20 cellular contexts compared by ENCODE assay signal in the genomic region with DNA sequence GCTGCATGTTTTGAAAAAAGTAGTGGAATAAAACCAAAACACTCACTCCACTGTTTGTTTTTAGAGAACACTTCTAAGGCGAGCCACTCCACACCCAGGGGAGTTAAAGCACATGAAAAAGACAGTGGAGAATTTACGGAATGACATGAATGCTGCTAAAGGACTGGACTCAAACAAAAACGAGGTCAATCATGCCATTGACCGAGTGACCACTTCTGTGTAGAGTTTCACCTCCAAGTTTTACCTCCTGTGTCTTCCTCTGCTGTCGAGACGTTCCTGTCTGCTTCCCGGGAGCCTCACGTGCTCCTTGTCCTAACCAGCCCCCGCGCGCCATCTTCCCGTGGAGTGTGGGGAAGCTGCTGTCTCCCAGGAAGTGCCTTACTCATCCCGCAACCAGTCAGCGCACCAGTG.
A peak's percentile ranks its signal among the peaks of the same experiment; 100 is the strongest.
DNase-seq lines count a peak whose midpoint lies in the region; ATAC-seq, FAIRE-seq and TF ChIP-seq lines count a peak whose summit lies in the region.
"Had no signal": no experiment of that assay in that cellular context is flagged by ENCODE, and none has a peak within 500 bp of the region (broad histone marks: within the 10 kb centered on the region; RNA-seq: fewer than 3 reads in every experiment).

No MANE protein-coding gene starts in this region.

- in situ Hi-C loops in K562 (cut with MboI): no loop called here

- H3K27me3 Mint-ChIP-seq in MCF 10A (ENCODE audit: insufficient read depth, unreplicated experiment): no peaks in the 10 kb centered on the region
- H3K27me3 Mint-ChIP-seq: CD4-positive, alpha-beta memory T cell had no signal

- H3K27ac ChIP-seq in K562 (ENCODE audit: extremely low read depth, low read depth, low read length) (no peak overlapping the region), kidney (ENCODE audit: low read depth in 2 of 2, low read length in 2 of 2) (no peak overlapping the region), trophoblast cell (ENCODE audit: low read depth, low read length) (peak overlapping the region; percentile 88)
- H3K27ac ChIP-seq: ascending aorta, neutrophil, testis had no signal

- H3K36me3 ChIP-seq in ES-I3 (ENCODE audit: insufficient read depth, low read length) (no peaks in the 10 kb centered on the region), K562 (ENCODE audit: control insufficient read depth, insufficient read depth, low read length) (no peaks in the 10 kb centered on the region), kidney (ENCODE audit: control insufficient read depth in 1 of 2, insufficient read depth in 2 of 2, low read length in 2 of 2) (peaks cover 0 to 3% of the 10 kb centered on the region in 2 donors), trophoblast cell (ENCODE audit: control insufficient read depth in 1 of 2, insufficient read depth in 2 of 2, low read length in 2 of 2) (peaks cover 8 to 10% of the 10 kb centered on the region in 2 experiments)

- H3K9me3 Mint-ChIP-seq in MCF 10A (ENCODE audit: unreplicated experiment): no peaks in the 10 kb centered on the region
- H3K9me3 Mint-ChIP-seq: CD4-positive, alpha-beta memory T cell had no signal

- H3K36me3 Mint-ChIP-seq in MCF 10A (ENCODE audit: insufficient read depth, unreplicated experiment): peaks cover 25% of the 10 kb centered on the region

- H3K14ac ChIP-seq in trophoblast cell (ENCODE audit: low read length): no peak overlapping the region

- no peak overlapping the region for H3K4me3 Mint-ChIP-seq in MCF 10A (ENCODE audit: unreplicated experiment)
- H3K4me3 Mint-ChIP-seq: CD4-positive, alpha-beta memory T cell had no signal

- no peak overlapping the region for H3K27ac Mint-ChIP-seq in MCF 10A (ENCODE audit: low read depth, unreplicated experiment)
- H3K27ac Mint-ChIP-seq: CD4-positive, alpha-beta memory T cell had no signal

- H3K79me1 ChIP-seq in trophoblast cell (ENCODE audit: low read length): peaks cover 4% of the 10 kb centered on the region

- WGBS in K562 (ENCODE audit: insufficient coverage, low coverage, missing lambda C conversion rate): 3% methylated on average over 14 of the region's 14 CpGs
- WGBS in trophoblast cell (ENCODE audit: extremely low coverage, insufficient coverage, insufficient read length): no CpG with 5 or more reads among the region's 14 CpGs

- no peak for FAIRE-seq in K562 (lab: Jason Lieb, UNC)
- no peak for FAIRE-seq in kidney (lab: Jason Lieb, UNC)
- FAIRE-seq: colon, endometrium had no signal

- H3K4me1 ChIP-seq in ES-I3 (ENCODE audit: insufficient read depth, low read length) (peaks cover 18% of the 10 kb centered on the region), K562 (replicated peaks in 1 of 2; ENCODE audit: control insufficient read depth in 2 of 2, insufficient read depth in 2 of 2, low read length in 2 of 2) (no peaks in the 10 kb centered on the region), kidney (ENCODE audit: control insufficient read depth in 1 of 2, insufficient read depth in 1 of 2, low read depth in 1 of 2, low read length in 2 of 2) (peaks cover 0 to 8% of the 10 kb centered on the region in 2 donors), trophoblast cell (ENCODE audit: control insufficient read depth in 1 of 2, insufficient read depth in 2 of 2, low read length in 2 of 2) (peaks cover 6 to 16% of the 10 kb centered on the region in 2 experiments)
- H3K4me1 ChIP-seq: ascending aorta, testis had no signal

- H3K27me3 ChIP-seq in K562 (ENCODE audit: control insufficient read depth in 2 of 2, insufficient read depth in 2 of 2, low read length in 2 of 2) (no peaks in the 10 kb centered on the region), trophoblast cell (ENCODE audit: insufficient read depth, low read length) (no peaks in the 10 kb centered on the region)
- H3K27me3 ChIP-seq: ascending aorta, neutrophil, testis had no signal

- H4K8ac ChIP-seq in trophoblast cell (ENCODE audit: low read depth, low read length): no peak overlapping the region

- H3K9me3 ChIP-seq in ES-I3 (ENCODE audit: control insufficient read depth, insufficient read depth, low read length) (no peaks in the 10 kb centered on the region), K562 (replicated peaks; ENCODE audit: control insufficient read depth, insufficient read depth, low read depth, low read length) (no peaks in the 10 kb centered on the region), kidney (ENCODE audit: control insufficient read depth in 1 of 2, low read length in 2 of 2) (no peaks in the 10 kb centered on the region), trophoblast cell (ENCODE audit: insufficient read depth, low read depth, low read length) (no peaks in the 10 kb centered on the region)
- H3K9me3 ChIP-seq: ascending aorta, neutrophil, testis had no signal

- intact Hi-C loops in K562 (cut with micrococcal nuclease) (no loop called here), kidney (cut with DNase I) (no loop called here), MCF 10A (cut with micrococcal nuclease) (no loop called here), head of caudate nucleus (cut with DNase I) (no loop called here)

- no peak overlapping the region for H4K12ac ChIP-seq in trophoblast cell (ENCODE audit: low read depth, low read length)

- no peak for ATAC-seq in K562
- ATAC-seq: left cardiac atrium had no signal

- no TSS peak for BruUV-seq in K562 (replicated peaks; lab: Mats Ljungman, UMichigan)
- BruUV-seq in MCF 10A (replicated peaks; lab: Mats Ljungman, UMichigan): no TSS peak

- H2AK5ac ChIP-seq in trophoblast cell (ENCODE audit: low read length): no peak overlapping the region

- CTCF ChIA-PET in K562 (lab: Yijun Ruan, JAX; ENCODE audit: low intra/inter-chr PET ratio) (no interaction called here), MCF 10A (lab: Yijun Ruan, JAX) (no interaction called here)

- DNase-seq in K562 (ENCODE audit: extremely low read depth in 1 of 4, low spot score in 3 of 4) (no peak), kidney (peak; percentile 76), trophoblast cell (peak; percentile 25 to 46), MCF 10A (ENCODE audit: unreplicated experiment) (no peak), head of caudate nucleus (no peak), NOMO-1 treated with DMSO at 0.1 percent for 48 hours (lab: John Stamatoyannopoulos, UW; ENCODE audit: unreplicated experiment) (no peak), DMS153 treated with DMSO at 0.1 percent for 48 hours (lab: John Stamatoyannopoulos, UW; ENCODE audit: unreplicated experiment) (no peak)
- DNase-seq: activated naive CD4-positive, alpha-beta T cell treated with Interleukin-2 at 50 U/mL for 16 hours; activated T-cell treated with anti-CD3 and anti-CD28 coated beads for 4 hours; CD4-positive, alpha-beta memory T cell; DND-41; Kasumi-1; left cardiac atrium; NCI-H524 treated with DMSO at 0.1 percent for 48 hours; testis had no signal

- no peak overlapping the region for H4K91ac ChIP-seq in trophoblast cell (ENCODE audit: low read depth, low read length)

- peaks cover 7% of the 10 kb centered on the region for H3K4me1 Mint-ChIP-seq in MCF 10A (ENCODE audit: insufficient read depth, unreplicated experiment)
- H3K4me1 Mint-ChIP-seq: CD4-positive, alpha-beta memory T cell had no signal

- H2AFZ ChIP-seq in K562 (ENCODE audit: low read depth, low read length): peak overlapping the region; percentile 33; the same call in 1 of the 2 replicates
- no peak overlapping the region for H2AFZ ChIP-seq in trophoblast cell (ENCODE audit: insufficient read depth, low read length, poor library complexity)

- H3K79me2 ChIP-seq in K562 (ENCODE audit: control insufficient read depth, insufficient read depth, low read length): no peaks in the 10 kb centered on the region
- H3K79me2 ChIP-seq in trophoblast cell (ENCODE audit: control insufficient read depth, insufficient read depth, low read length, poor library complexity): no peaks in the 10 kb centered on the region

- H3K9ac ChIP-seq in ES-I3 (ENCODE audit: low read depth, low read length) (peak overlapping the region; percentile 16; the same call in 1 of the 2 replicates), K562 (ENCODE audit: insufficient read depth in 1 of 2, low read depth in 2 of 2, low read length in 2 of 2) (no peak overlapping the region), kidney (ENCODE audit: low read length in 2 of 2) (no peak overlapping the region), trophoblast cell (ENCODE audit: low read length) (no peak overlapping the region)

- TF ChIP-seq CTCF in K562 (IDR thresholded peaks at IDR 0.05 in 2 of 3, conservative IDR thresholded peaks at IDR 0.05 in 1 of 3; ENCODE audit: insufficient read depth in 2 of 3, low read depth in 1 of 3, low read length in 3 of 3) (no peak), kidney (IDR thresholded peaks at IDR 0.05; ENCODE audit: borderline replicate concordance, extremely low read depth, insufficient read depth) (no peak), MCF 10A (IDR thresholded peaks at IDR 0.05; ENCODE audit: unreplicated experiment) (no peak)

- no peaks in the 10 kb centered on the region for H4K20me1 ChIP-seq in K562 (replicated peaks; ENCODE audit: control insufficient read depth, insufficient read depth, low read length)

- H3K18ac ChIP-seq in trophoblast cell (ENCODE audit: low read length): no peak overlapping the region

- H3K9me1 ChIP-seq in K562 (ENCODE audit: control insufficient read depth, insufficient read depth, low read length): no peaks in the 10 kb centered on the region

- H2BK12ac ChIP-seq in trophoblast cell (ENCODE audit: low read length): no peak overlapping the region

- TF ChIP-seq POLR2A in K562 (conservative IDR thresholded peaks at IDR 0.05): no peak

- POLR2A ChIA-PET in K562 (lab: Yijun Ruan, JAX): no interaction called here
- POLR2A ChIA-PET in MCF 10A (lab: Yijun Ruan, JAX): no interaction called here

- peak overlapping the region; percentile 10 for H2BK120ac ChIP-seq in trophoblast cell (ENCODE audit: insufficient read depth, low read length, poor library complexity)

- no peak overlapping the region for H3K4me2 ChIP-seq in K562 (ENCODE audit: insufficient read depth, low read length)
- peak overlapping the region; percentile 33 for H3K4me2 ChIP-seq in trophoblast cell (ENCODE audit: low read length)

- no peak for TF ChIP-seq EP300 in K562 (IDR thresholded peaks at IDR 0.05; ENCODE audit: low read length)

- H3K4me3 ChIP-seq in K562 (no peak overlapping the region), kidney (ENCODE audit: low read length in 2 of 2) (no peak overlapping the region), trophoblast cell (ENCODE audit: low read depth, low read length) (no peak overlapping the region)
- H3K4me3 ChIP-seq: ascending aorta, testis had no signal

- no peak overlapping the region for H3K23ac ChIP-seq in trophoblast cell (ENCODE audit: low read length)

- no peak for TF ChIP-seq RAD21 in K562 (CRISPR knock-in tag; conservative IDR thresholded peaks at IDR 0.05 in 1 of 2, IDR thresholded peaks at IDR 0.05 in 1 of 2)

- peak overlapping the region; percentile 23 for H2BK5ac ChIP-seq in trophoblast cell (ENCODE audit: low read depth, low read length, poor library complexity)

- H3K4ac ChIP-seq in trophoblast cell (ENCODE audit: low read depth, low read length): no peak overlapping the region

Comparison
In these comparisons a context has a peak if more than half of its experiments do, and no peak if none do; other contexts are left out.
1. DNase-seq: peak in kidney (single experiment) and trophoblast cell (2 of 2); none in K562 (0 of 4), MCF 10A (single experiment), head of caudate nucleus (0 of 42), NOMO-1 treated with DMSO at 0.1 percent for 48 hours (single experiment) and DMS153 treated with DMSO at 0.1 percent for 48 hours (single experiment).